In genomic region chr12:43815416-43815815, GRCh38 we compare ENCODE assay signal across 24 cellular contexts. TPM values are rescaled to one million over a fixed set of nuclear protein-coding genes. Genes with fewer than 3 reads are reported as not detected.
A peak's percentile ranks its signal among the peaks of the same experiment; 100 is the strongest.
DNase-seq lines count a peak whose midpoint lies in the region; ATAC-seq and TF ChIP-seq lines count a peak whose summit lies in the region.
"Had no signal": no experiment of that assay in that cellular context is flagged by ENCODE, and none has a peak within 500 bp of the region (broad histone marks: within the 10 kb centered on the region; RNA-seq: fewer than 3 reads in every experiment).

No MANE protein-coding gene starts in this region.

- H3K4me2 ChIP-seq in GM23338, result no peak overlapping the region
- H3K4me2 ChIP-seq: A549, SK-N-SH had no signal

- intact Hi-C loops in CD4-positive, alpha-beta memory T cell (cut with micrococcal nuclease), result no loop called here
- intact Hi-C loops in left colon (cut with DNase I, micrococcal nuclease), result no loop called here
- intact Hi-C loops in activated T-helper 1 cell treated with anti-CD3 and anti-CD28 coated beads, Interleukin-12 subunit alpha, Interleukin-12 subunit beta, Interleukin-2, Interleukin-4 antibody, amounts not matched to agents 30 ng/mL and 10 ng/mL and 1 ng/mL, durations not matched to agents 14 hours and 24 hours and 36 hours (cut with micrococcal nuclease), result no loop called here

- no peaks in the 10 kb centered on the region for H3K9me3 Mint-ChIP-seq in CD4-positive, alpha-beta memory T cell
- H3K9me3 Mint-ChIP-seq in GM23338, result no peaks in the 10 kb centered on the region
- no peaks in the 10 kb centered on the region for H3K9me3 Mint-ChIP-seq in activated T-helper 1 cell treated with anti-CD3 and anti-CD28 coated beads, Interleukin-12 subunit alpha, Interleukin-12 subunit beta, Interleukin-2, Interleukin-4 antibody, amounts not matched to agents 30 ng/mL and 10 ng/mL and 1 ng/mL, durations not matched to agents 14 hours and 24 hours and 36 hours
- H3K9me3 Mint-ChIP-seq: HFFc6 had no signal

- H3K9me2 ChIP-seq in GM23338 (ENCODE audit: insufficient read depth), result no peaks in the 10 kb centered on the region
- H3K9me2 ChIP-seq: SK-N-SH had no signal

- ATAC-seq in GM23338 (no peak), left colon (peak; percentile 99), HG03432 (IDR thresholded peaks at IDR 0.05; ENCODE audit: unreplicated experiment) (no peak), GM18505 (IDR thresholded peaks at IDR 0.05; ENCODE audit: unreplicated experiment) (no peak)
- ATAC-seq: A549, Panc1 had no signal

- peak overlapping the region; percentile 49 for H2AFZ ChIP-seq in GM23338

- no peak overlapping the region for H3K27ac ChIP-seq in CD4-positive, alpha-beta memory T cell (ENCODE audit: low read depth, low read length)
- H3K27ac ChIP-seq in GM23338 (ENCODE audit: low read depth), result no peak overlapping the region
- H3K27ac ChIP-seq: A549 had no signal

- CTCF ChIA-PET in CD4-positive, alpha-beta memory T cell (lab: Charles Lee; ENCODE audit: partially characterized antibody), result interaction anchor here (0.9 kb wide), 1 partner anchor 9 kb away, joined by 3 read pairs; no protein-coding TSS in a partner anchor

- H3K27me3 ChIP-seq in CD4-positive, alpha-beta memory T cell (ENCODE audit: insufficient read depth, low read length), result no peaks in the 10 kb centered on the region
- H3K27me3 ChIP-seq in GM23338 (ENCODE audit: insufficient read depth), result no peaks in the 10 kb centered on the region

- no peaks in the 10 kb centered on the region for H3K79me2 ChIP-seq in GM23338 (replicated peaks; ENCODE audit: insufficient read depth)

- POLR2A ChIA-PET in CD4-positive, alpha-beta memory T cell (lab: Charles Lee; ENCODE audit: partially characterized antibody), result interaction anchor here (1.5 to 7.5 kb wide), 2 partner anchors 9 to 17 kb away, joined by 3 to 30 read pairs; partner anchors contain the start of gene TWF1

- H3F3A ChIP-seq in GM23338 (replicated peaks; ENCODE audit: low read depth), result no peaks in the 10 kb centered on the region

- H3K36me3 ChIP-seq in CD4-positive, alpha-beta memory T cell (ENCODE audit: insufficient read depth, low read length), result no peaks in the 10 kb centered on the region
- H3K36me3 ChIP-seq in GM23338 (ENCODE audit: insufficient read depth), result no peaks in the 10 kb centered on the region

- TF ChIP-seq POLR2A in GM18505 (IDR thresholded peaks at IDR 0.05; ENCODE audit: borderline replicate concordance, extremely low read depth, insufficient read depth, insufficient read length), result no peak

- no peak overlapping the region for H3K4me3 ChIP-seq in CD4-positive, alpha-beta memory T cell (ENCODE audit: low read length in 2 of 2)
- no peak overlapping the region for H3K4me3 ChIP-seq in GM23338
- H3K4me3 ChIP-seq: A549 had no signal

- H3K4me3 Mint-ChIP-seq in CD4-positive, alpha-beta memory T cell, result peak overlapping the region in 1 of 8 donors; percentile 44
- no peak overlapping the region for H3K4me3 Mint-ChIP-seq in GM23338
- H3K4me3 Mint-ChIP-seq in activated T-helper 1 cell treated with anti-CD3 and anti-CD28 coated beads, Interleukin-12 subunit alpha, Interleukin-12 subunit beta, Interleukin-2, Interleukin-4 antibody, amounts not matched to agents 30 ng/mL and 10 ng/mL and 1 ng/mL, durations not matched to agents 14 hours and 24 hours and 36 hours, result no peak overlapping the region
- H3K4me3 Mint-ChIP-seq: B cell, HFFc6 had no signal

- no peak for DNase-seq in CD4-positive, alpha-beta memory T cell
- no peak for DNase-seq in GM23338 (ENCODE audit: low spot score)
- DNase-seq in NCI-H526 (lab: John Stamatoyannopoulos, UW), result peak; percentile 29 to 41
- DNase-seq in left colon, result peak in 1 of 2 donors; percentile 6
- DNase-seq in activated T-helper 1 cell treated with anti-CD3 and anti-CD28 coated beads, Interleukin-12 subunit alpha, Interleukin-12 subunit beta, Interleukin-2, Interleukin-4 antibody, amounts not matched to agents 30 ng/mL and 10 ng/mL and 1 ng/mL, durations not matched to agents 14 hours and 24 hours and 36 hours (ENCODE audit: low spot score), result no peak
- no peak for DNase-seq in NCI-H226
- DNase-seq: Caco-2, DMS 273 treated with DMSO at 0.1 percent for 48 hours, H7, HFFc6, KBM-7, NCI-H1092 treated with DMSO at 0.1 percent for 48 hours, NCI-H1436 treated with DMSO at 0.1 percent for 48 hours, NCI-H2029, NCI-H2227 treated with DMSO at 0.1 percent for 48 hours, NCI-H510A treated with DMSO at 0.1 percent for 48 hours, NCI-H82, SIG-M5, SK-N-SH had no signal

- H3K27ac Mint-ChIP-seq in CD4-positive, alpha-beta memory T cell, result peak overlapping the region in 4 of 7 donors; percentile 8 to 77 (median 32)
- no peak overlapping the region for H3K27ac Mint-ChIP-seq in GM23338
- no peak overlapping the region for H3K27ac Mint-ChIP-seq in activated T-helper 1 cell treated with anti-CD3 and anti-CD28 coated beads, Interleukin-12 subunit alpha, Interleukin-12 subunit beta, Interleukin-2, Interleukin-4 antibody, amounts not matched to agents 30 ng/mL and 10 ng/mL and 1 ng/mL, durations not matched to agents 14 hours and 24 hours and 36 hours
- H3K27ac Mint-ChIP-seq: B cell, HFFc6 had no signal

- H3K4me1 ChIP-seq in CD4-positive, alpha-beta memory T cell (ENCODE audit: insufficient read depth, low read length), result no peaks in the 10 kb centered on the region
- no peaks in the 10 kb centered on the region for H3K4me1 ChIP-seq in GM23338 (ENCODE audit: insufficient read depth)
- H3K4me1 ChIP-seq: A549, Caco-2 had no signal

- peaks cover 2 to 7% of the 10 kb centered on the region in 2 donors for H3K27me3 Mint-ChIP-seq in CD4-positive, alpha-beta memory T cell
- H3K27me3 Mint-ChIP-seq in GM23338 (ENCODE audit: insufficient read depth, low read depth, poor library complexity), result no peaks in the 10 kb centered on the region
- H3K27me3 Mint-ChIP-seq in activated T-helper 1 cell treated with anti-CD3 and anti-CD28 coated beads, Interleukin-12 subunit alpha, Interleukin-12 subunit beta, Interleukin-2, Interleukin-4 antibody, amounts not matched to agents 30 ng/mL and 10 ng/mL and 1 ng/mL, durations not matched to agents 14 hours and 24 hours and 36 hours (ENCODE audit: insufficient read depth), result peaks cover 26% of the 10 kb centered on the region

- H3K9me3 ChIP-seq in CD4-positive, alpha-beta memory T cell (ENCODE audit: control insufficient read depth in 1 of 2, low read length in 2 of 2), result no peaks in the 10 kb centered on the region
- H3K9me3 ChIP-seq: A549, Caco-2, SK-N-SH had no signal

- TF ChIP-seq CTCF in GM23338 (conservative IDR thresholded peaks at IDR 0.05; ENCODE audit: low read depth in 2 of 2), result no peak

- H4K20me1 ChIP-seq in GM23338 (replicated peaks; ENCODE audit: insufficient read depth), result no peaks in the 10 kb centered on the region

- H3K36me3 Mint-ChIP-seq in CD4-positive, alpha-beta memory T cell, result no peaks in the 10 kb centered on the region
- no peaks in the 10 kb centered on the region for H3K36me3 Mint-ChIP-seq in GM23338 (ENCODE audit: low read depth)
- H3K36me3 Mint-ChIP-seq in activated T-helper 1 cell treated with anti-CD3 and anti-CD28 coated beads, Interleukin-12 subunit alpha, Interleukin-12 subunit beta, Interleukin-2, Interleukin-4 antibody, amounts not matched to agents 30 ng/mL and 10 ng/mL and 1 ng/mL, durations not matched to agents 14 hours and 24 hours and 36 hours (ENCODE audit: low read depth), result no peaks in the 10 kb centered on the region

- peaks cover 3 to 12% (median 5%) of the 10 kb centered on the region in 4 donors for H3K4me1 Mint-ChIP-seq in CD4-positive, alpha-beta memory T cell
- peaks cover 3% of the 10 kb centered on the region; the same call in 1 of the 3 replicates for H3K4me1 Mint-ChIP-seq in GM23338
- no peaks in the 10 kb centered on the region for H3K4me1 Mint-ChIP-seq in activated T-helper 1 cell treated with anti-CD3 and anti-CD28 coated beads, Interleukin-12 subunit alpha, Interleukin-12 subunit beta, Interleukin-2, Interleukin-4 antibody, amounts not matched to agents 30 ng/mL and 10 ng/mL and 1 ng/mL, durations not matched to agents 14 hours and 24 hours and 36 hours (ENCODE audit: low read depth)
- H3K4me1 Mint-ChIP-seq: B cell had no signal

RNA-seq across cellular contexts. Expression of gene TWF1, which starts 9.3 kb away (rescaled TPM):
- 10 to 100 TPM; 31.0 to 32.4 TPM for total RNA-seq in CD4-positive, alpha-beta memory T cell
- polyA plus RNA-seq in CD4-positive, alpha-beta memory T cell, result 10 to 100 TPM; 13.1 to 15.0 TPM
- total RNA-seq in GM23338 (2014; rRNA removed; shearing (Covaris generic)), result 40.4 and 52.1 TPM in 2 replicates
- 29.8 and 31.3 TPM in 2 replicates for polyA plus RNA-seq in GM23338 (2016; fragmentation: Nextera tagmentation; extraction: Ambion mirVana)
- total RNA-seq in left colon, result 100 to 1,000 TPM; 110 to 131 TPM
- 28.4 and 29.2 TPM in 2 replicates for total RNA-seq in activated T-helper 1 cell treated with anti-CD3 and anti-CD28 coated beads, Interleukin-12 subunit alpha, Interleukin-12 subunit beta, Interleukin-2, Interleukin-4 antibody, amounts not matched to agents 30 ng/mL and 10 ng/mL and 1 ng/mL, durations not matched to agents 14 hours and 24 hours and 36 hours

RNA-seq across cellular contexts. Expression of gene TMEM117, which starts 20.5 kb away (rescaled TPM):
- 1 to 10 TPM; 3.7 to 4.7 TPM for total RNA-seq in CD4-positive, alpha-beta memory T cell
- polyA plus RNA-seq in CD4-positive, alpha-beta memory T cell, result 1 to 10 TPM; 3.0 to 3.8 TPM
- 1.6 and 4.1 TPM in 2 replicates for total RNA-seq in GM23338 (2014; rRNA removed; shearing (Covaris generic))
- polyA plus RNA-seq in GM23338 (2016; fragmentation: Nextera tagmentation; extraction: Ambion mirVana), result 0.94 and 1.5 TPM in 2 replicates
- 10 to 100 TPM; 10.5 to 11.5 TPM for total RNA-seq in left colon
- total RNA-seq in activated T-helper 1 cell treated with anti-CD3 and anti-CD28 coated beads, Interleukin-12 subunit alpha, Interleukin-12 subunit beta, Interleukin-2, Interleukin-4 antibody, amounts not matched to agents 30 ng/mL and 10 ng/mL and 1 ng/mL, durations not matched to agents 14 hours and 24 hours and 36 hours, result 1.1 and 2.2 TPM in 2 replicates

RNA-seq across cellular contexts. Expression of gene IRAK4, which starts 56.7 kb away (rescaled TPM):
- 10 to 100 TPM; 64.0 to 73.1 TPM for total RNA-seq in CD4-positive, alpha-beta memory T cell
- polyA plus RNA-seq in CD4-positive, alpha-beta memory T cell, result 10 to 100 TPM; 31.3 to 35.9 TPM
- total RNA-seq in GM23338 (2014; rRNA removed; shearing (Covaris generic)), result 7.0 and 12.9 TPM in 2 replicates
- 3.2 and 3.9 TPM in 2 replicates for polyA plus RNA-seq in GM23338 (2016; fragmentation: Nextera tagmentation; extraction: Ambion mirVana)
- total RNA-seq in left colon, result 10 to 100 TPM; 17.3 to 19.4 TPM
- total RNA-seq in activated T-helper 1 cell treated with anti-CD3 and anti-CD28 coated beads, Interleukin-12 subunit alpha, Interleukin-12 subunit beta, Interleukin-2, Interleukin-4 antibody, amounts not matched to agents 30 ng/mL and 10 ng/mL and 1 ng/mL, durations not matched to agents 14 hours and 24 hours and 36 hours, result 21.4 and 22.5 TPM in 2 replicates

RNA-seq across cellular contexts. Expression of gene PUS7L, which starts 56.8 kb away (rescaled TPM):
- total RNA-seq in CD4-positive, alpha-beta memory T cell, result 10 to 100 TPM; 25.5 to 25.6 TPM
- 10 to 100 TPM; 25.4 to 26.8 TPM for polyA plus RNA-seq in CD4-positive, alpha-beta memory T cell
- total RNA-seq in GM23338 (2014; rRNA removed; shearing (Covaris generic)), result 27.4 and 36.0 TPM in 2 replicates
- polyA plus RNA-seq in GM23338 (2016; fragmentation: Nextera tagmentation; extraction: Ambion mirVana), result 49.9 and 66.1 TPM in 2 replicates
- total RNA-seq in left colon, result 10 to 100 TPM; 13.3 to 15.2 TPM
- 23.1 and 25.4 TPM in 2 replicates for total RNA-seq in activated T-helper 1 cell treated with anti-CD3 and anti-CD28 coated beads, Interleukin-12 subunit alpha, Interleukin-12 subunit beta, Interleukin-2, Interleukin-4 antibody, amounts not matched to agents 30 ng/mL and 10 ng/mL and 1 ng/mL, durations not matched to agents 14 hours and 24 hours and 36 hours

Comparison
In these comparisons a context has a peak if more than half of its experiments do, and no peak if none do; other contexts are left out.
1. DNase-seq: peak in NCI-H526 (2 of 2); none in CD4-positive, alpha-beta memory T cell (0 of 5), GM23338 (single experiment), activated T-helper 1 cell treated with anti-CD3 and anti-CD28 coated beads, Interleukin-12 subunit alpha, Interleukin-12 subunit beta, Interleukin-2, Interleukin-4 antibody, amounts not matched to agents 30 ng/mL and 10 ng/mL and 1 ng/mL, durations not matched to agents 14 hours and 24 hours and 36 hours (single experiment) and NCI-H226 (single experiment).
2. H3K27ac Mint-ChIP-seq: peak in CD4-positive, alpha-beta memory T cell (4 of 7); none in GM23338 (single experiment) and activated T-helper 1 cell treated with anti-CD3 and anti-CD28 coated beads, Interleukin-12 subunit alpha, Interleukin-12 subunit beta, Interleukin-2, Interleukin-4 antibody, amounts not matched to agents 30 ng/mL and 10 ng/mL and 1 ng/mL, durations not matched to agents 14 hours and 24 hours and 36 hours (single experiment).